In the genomic region with DNA sequence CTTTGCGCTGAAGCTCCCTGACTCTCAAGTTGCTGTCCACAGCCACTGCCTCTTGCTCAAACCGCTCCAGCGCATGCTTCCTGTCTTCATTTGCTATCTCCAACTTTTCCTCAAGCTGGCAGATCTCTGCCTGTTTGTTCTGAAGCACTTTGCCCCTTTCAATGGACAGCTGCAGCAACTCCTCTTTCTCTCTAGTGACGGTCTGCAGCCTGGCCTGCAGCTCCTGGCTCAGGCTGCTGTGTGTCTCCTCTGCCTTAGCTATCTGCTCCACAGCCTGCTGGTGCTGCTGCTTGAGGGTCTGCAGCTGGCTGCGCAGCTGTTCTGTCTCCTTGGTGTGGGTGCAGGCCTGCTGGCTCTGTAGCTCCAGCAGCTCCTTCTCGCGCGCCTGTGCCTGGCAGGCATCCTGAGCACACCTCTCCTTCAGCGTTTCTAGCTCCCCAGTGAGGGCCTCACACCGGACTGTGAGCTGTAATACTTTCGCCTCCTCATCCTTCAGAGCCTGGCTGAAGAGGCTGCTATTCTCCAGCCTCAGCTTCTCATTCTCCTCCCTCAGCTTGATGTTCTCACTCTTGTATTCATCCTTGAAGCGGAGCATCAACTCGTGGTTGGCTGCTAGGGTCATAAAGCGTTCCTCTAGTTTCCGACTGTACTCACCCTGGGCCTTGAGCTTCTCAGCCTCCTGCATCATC, we compare ENCODE assay signal across 6 cellular contexts. TPM values are rescaled to one million over a fixed set of nuclear protein-coding genes. Genes with fewer than 3 reads are reported as not detected.
DNase-seq lines count a peak whose midpoint lies in the region; ATAC-seq, FAIRE-seq and TF ChIP-seq lines count a peak whose summit lies in the region.

No MANE protein-coding gene starts in this region.

- no peak overlapping the region for H3K14ac ChIP-seq in H1 (ENCODE audit: insufficient read length)

- FAIRE-seq in H1 (lab: Jason Lieb, UNC) = no peak

- no peaks in the 10 kb centered on the region; a peak in 1 of 7 replicates for H3K27me3 ChIP-seq in H1 (replicated peaks in 1 of 4; ENCODE audit: control insufficient read depth in 3 of 4, extremely low read depth in 1 of 4, insufficient read depth in 3 of 4, low read length in 3 of 4)
- H3K27me3 ChIP-seq in rectal smooth muscle tissue (ENCODE audit: control insufficient read depth, insufficient read depth, low read length) = no peaks in the 10 kb centered on the region

- CTCF ChIA-PET in HEK293T (lab: Yijun Ruan, JAX) = no interaction called here
- CTCF ChIA-PET in H1 (lab: Charles Lee; ENCODE audit: partially characterized antibody) = interaction anchor here (0.7 to 4.5 kb wide), 6 partner anchors 9 to 141 kb away, joined by 3 to 33 read pairs (median 3); a partner anchor contains a TSS

- H3K36me3 ChIP-seq in H1 (ENCODE audit: control insufficient read depth in 2 of 4, insufficient read depth in 4 of 4, low read length in 3 of 4) (no peaks in the 10 kb centered on the region), rectal smooth muscle tissue (ENCODE audit: control insufficient read depth, insufficient read depth, low read length) (no peaks in the 10 kb centered on the region)

- H2BK5ac ChIP-seq in H1 (ENCODE audit: low read depth, low read length) = no peak overlapping the region

- no peak for ATAC-seq in HG02884 (IDR thresholded peaks at IDR 0.05; ENCODE audit: unreplicated experiment)

- H3K79me1 ChIP-seq in H1 (ENCODE audit: low read depth, low read length) = no peaks in the 10 kb centered on the region

- no peak overlapping the region for H3K56ac ChIP-seq in H1 (replicated peaks; ENCODE audit: insufficient read length, low read depth, low read length)

- H2BK15ac ChIP-seq in H1 (ENCODE audit: low read length) = no peak overlapping the region; the same call in 1 of the 2 replicates

- TF ChIP-seq CTCF in H1 (IDR thresholded peaks at IDR 0.05; ENCODE audit: control extremely low read depth in 1 of 3, insufficient read depth in 1 of 3, low read depth in 1 of 3, low read length in 3 of 3) = no peak

- H3K23me2 ChIP-seq in H1 (ENCODE audit: low read depth, low read length) = no peaks in the 10 kb centered on the region

- H3K4me3 ChIP-seq in H1 (ENCODE audit: extremely low read depth in 1 of 4, insufficient read depth in 2 of 4, low read depth in 3 of 4, low read length in 4 of 4) = no peak overlapping the region
- H3K4me3 ChIP-seq in rectal smooth muscle tissue (ENCODE audit: low read length) = peak overlapping the region; percentile 77

- H2AFZ ChIP-seq in H1 (ENCODE audit: low read length) = peak overlapping the region; percentile 72; the same call in 1 of the 2 replicates

- H3K27ac ChIP-seq in H1 (ENCODE audit: low read depth, low read length) (no peak overlapping the region), rectal smooth muscle tissue (ENCODE audit: low read depth, low read length) (peak overlapping the region; percentile 81)

- H3K4me2 ChIP-seq in H1 (ENCODE audit: insufficient read depth in 1 of 2, low read depth in 2 of 2, low read length in 2 of 2) = no peak overlapping the region

- H4K20me1 ChIP-seq in H1 (replicated peaks in 1 of 2; ENCODE audit: control insufficient read depth in 1 of 2, insufficient read depth in 2 of 2, low read length in 2 of 2) = no peaks in the 10 kb centered on the region

- H2BK120ac ChIP-seq in H1 (replicated peaks; ENCODE audit: low read depth, low read length) = no peak overlapping the region

- peaks cover 0 to 3% (median 1%) of the 10 kb centered on the region in 4 experiments; a peak in 3 of 7 replicates for H3K4me1 ChIP-seq in H1 (replicated peaks in 1 of 4; ENCODE audit: control insufficient read depth in 3 of 4, insufficient read depth in 4 of 4, low read length in 3 of 4)
- peaks cover 16% of the 10 kb centered on the region for H3K4me1 ChIP-seq in rectal smooth muscle tissue (ENCODE audit: control insufficient read depth, insufficient read depth, low read length)

- H4K91ac ChIP-seq in H1 (replicated peaks; ENCODE audit: insufficient read length, low read length) = no peak overlapping the region

- no peak overlapping the region for H2BK20ac ChIP-seq in H1 (ENCODE audit: low read length)

- no peak for TF ChIP-seq POLR2A in H1 (IDR thresholded peaks at IDR 0.05; ENCODE audit: control extremely low read depth in 1 of 2, low read depth in 2 of 2, low read length in 2 of 2)

- 86% methylated on average over 15 of the region's 15 CpGs; no CpG with 5 or more reads in 1 of the 2 experiments for WGBS in H1 (ENCODE audit: extremely low coverage in 1 of 2, insufficient coverage in 1 of 2, insufficient read length in 1 of 2, insufficient replicate concordance in 2 of 2, low coverage in 1 of 2, low lambda C conversion rate in 2 of 2, missing lambda C conversion rate in 1 of 2), 2 experiments

- H3K9ac ChIP-seq in H1 (replicated peaks in 1 of 4; ENCODE audit: extremely low read depth in 1 of 4, low read depth in 3 of 4, low read length in 3 of 4) (no peak overlapping the region), rectal smooth muscle tissue (ENCODE audit: low read length) (no peak overlapping the region)

- no peak overlapping the region for H3K23ac ChIP-seq in H1 (ENCODE audit: insufficient read length)

- DNase-seq in HEK293T (ENCODE audit: extremely low spot score) (peak; percentile 12), H1 (ENCODE audit: low read depth in 1 of 2, low spot score in 2 of 2) (no peak), GDM1 (lab: John Stamatoyannopoulos, UW) (no peak), hippocampal formation (lab: John Stamatoyannopoulos, UW) (no peak)

- H3K9me3 ChIP-seq in H1 (ENCODE audit: insufficient read depth in 2 of 2, low read depth in 1 of 2, low read length in 1 of 2) = no peaks in the 10 kb centered on the region

- POLR2A ChIA-PET in HEK293T (lab: Yijun Ruan, JAX) (interaction anchor here (1.7 kb wide), 1 partner anchor 37 kb away, joined by 5 read pairs; a partner anchor contains a TSS), H1 (lab: Charles Lee; ENCODE audit: partially characterized antibody) (interaction anchor here (0.7 to 0.8 kb wide), 2 partner anchors 20 to 37 kb away, joined by 3 to 5 read pairs; a partner anchor contains a TSS)

- TF ChIP-seq EP300 in H1 (IDR thresholded peaks at IDR 0.05; ENCODE audit: borderline replicate concordance in 1 of 2, low read depth in 2 of 2, low read length in 2 of 2) = no peak

- H2AK5ac ChIP-seq in H1 (ENCODE audit: low read depth, low read length) = no peak overlapping the region

- no peak overlapping the region for H2BK12ac ChIP-seq in H1 (ENCODE audit: low read depth, low read length)

- H3K79me2 ChIP-seq in H1 (ENCODE audit: control insufficient read depth in 1 of 2, insufficient read depth in 2 of 2, low read length in 2 of 2) = no peaks in the 10 kb centered on the region

- no peak overlapping the region for H3K4ac ChIP-seq in H1 (replicated peaks; ENCODE audit: insufficient read length, low read depth, low read length)

- no peak for TF ChIP-seq RAD21 in H1 (IDR thresholded peaks at IDR 0.05 in 1 of 2, conservative IDR thresholded peaks at IDR 0.05 in 1 of 2; ENCODE audit: low read depth in 2 of 2, low read length in 2 of 2)

- H4K5ac ChIP-seq in H1 (ENCODE audit: insufficient read length, low read depth, low read length) = no peak overlapping the region

- no peak overlapping the region for H3K18ac ChIP-seq in H1 (ENCODE audit: extremely low read depth, low read length)

- no peak overlapping the region for H4K8ac ChIP-seq in H1 (ENCODE audit: extremely low read depth, insufficient read depth, low read length)

RNA-seq across cellular contexts. Expression of a gene that starts 0.7 kb away (rescaled TPM):
- total RNA-seq in H1 (2021; fragmentation: NEBNext Ultra II Directional; extraction: Animal tissue kit (Norgen Biotek cat#: 25700)) = not detected in 2 replicates
- not detected in 2 replicates for polyA plus RNA-seq in H1 (2011; rRNA removed)
- not detected for polyA plus RNA-seq in H1 (2011; cell fraction: cytosol; rRNA removed)
- not detected for polyA plus RNA-seq in H1 (2011; cell fraction: nucleus; rRNA removed)
- polyA plus RNA-seq in H1 (2012, experiment 1 of 2) = not detected in 4 replicates
- not detected for polyA plus RNA-seq in H1 (2012, experiment 2 of 2)
- polyA plus RNA-seq in H1 (2013, experiment 1 of 2) = not detected
- 0.06 TPM for polyA plus RNA-seq in H1 (2013, experiment 2 of 2)
- not detected in 2 replicates for polyA minus RNA-seq in H1 (2011; rRNA and poly(A)+ RNA removed)
- polyA minus RNA-seq in H1 (2011; cell fraction: cytosol; rRNA and poly(A)+ RNA removed) = not detected
- not detected for polyA minus RNA-seq in H1 (2011; cell fraction: nucleus; rRNA and poly(A)+ RNA removed)

RNA-seq across cellular contexts. Expression of a gene that starts 20.3 kb away (rescaled TPM):
- total RNA-seq in H1 (2021; fragmentation: NEBNext Ultra II Directional; extraction: Animal tissue kit (Norgen Biotek cat#: 25700)) = 44.2 and 44.9 TPM in 2 replicates
- polyA plus RNA-seq in H1 (2011; rRNA removed) = 15.4 and 26.5 TPM in 2 replicates
- 39.2 TPM for polyA plus RNA-seq in H1 (2011; cell fraction: cytosol; rRNA removed)
- polyA plus RNA-seq in H1 (2011; cell fraction: nucleus; rRNA removed) = 66.3 TPM
- polyA plus RNA-seq in H1 (2012, experiment 1 of 2) = 30.5 to 34.8 TPM (median 32.2 TPM) in 4 replicates
- polyA plus RNA-seq in H1 (2012, experiment 2 of 2) = 8.5 TPM
- polyA plus RNA-seq in H1 (2013, experiment 1 of 2) = 36.2 TPM
- polyA plus RNA-seq in H1 (2013, experiment 2 of 2) = 30.6 TPM
- polyA minus RNA-seq in H1 (2011; rRNA and poly(A)+ RNA removed) = 27.5 and 30.2 TPM in 2 replicates
- 27.7 TPM for polyA minus RNA-seq in H1 (2011; cell fraction: cytosol; rRNA and poly(A)+ RNA removed)
- 64.7 TPM for polyA minus RNA-seq in H1 (2011; cell fraction: nucleus; rRNA and poly(A)+ RNA removed)

RNA-seq across cellular contexts. Expression of a gene that starts 37.5 kb away (rescaled TPM):
- 33.7 and 36.2 TPM in 2 replicates for total RNA-seq in H1 (2021; fragmentation: NEBNext Ultra II Directional; extraction: Animal tissue kit (Norgen Biotek cat#: 25700))
- 24.8 and 58.7 TPM in 2 replicates for polyA plus RNA-seq in H1 (2011; rRNA removed)
- polyA plus RNA-seq in H1 (2011; cell fraction: cytosol; rRNA removed) = 37.2 TPM
- 7.4 TPM for polyA plus RNA-seq in H1 (2011; cell fraction: nucleus; rRNA removed)
- 33.1 to 60.1 TPM (median 40.5 TPM) in 4 replicates for polyA plus RNA-seq in H1 (2012, experiment 1 of 2)
- polyA plus RNA-seq in H1 (2012, experiment 2 of 2) = 29.6 TPM
- 62.5 TPM for polyA plus RNA-seq in H1 (2013, experiment 1 of 2)
- polyA plus RNA-seq in H1 (2013, experiment 2 of 2) = 65.6 TPM
- polyA minus RNA-seq in H1 (2011; rRNA and poly(A)+ RNA removed) = 18.7 and 20.1 TPM in 2 replicates
- 7.6 TPM for polyA minus RNA-seq in H1 (2011; cell fraction: cytosol; rRNA and poly(A)+ RNA removed)
- polyA minus RNA-seq in H1 (2011; cell fraction: nucleus; rRNA and poly(A)+ RNA removed) = 14.6 TPM

RNA-seq across cellular contexts. Expression of a gene that starts 56.9 kb away (rescaled TPM):
- total RNA-seq in H1 (2021; fragmentation: NEBNext Ultra II Directional; extraction: Animal tissue kit (Norgen Biotek cat#: 25700)) = 82.8 and 85.6 TPM in 2 replicates
- polyA plus RNA-seq in H1 (2011; rRNA removed) = 58.5 and 101 TPM in 2 replicates
- polyA plus RNA-seq in H1 (2011; cell fraction: cytosol; rRNA removed) = 66.5 TPM
- polyA plus RNA-seq in H1 (2011; cell fraction: nucleus; rRNA removed) = 20.3 TPM
- 55.7 to 104 TPM (median 64.7 TPM) in 4 replicates for polyA plus RNA-seq in H1 (2012, experiment 1 of 2)
- polyA plus RNA-seq in H1 (2012, experiment 2 of 2) = 44.4 TPM
- polyA plus RNA-seq in H1 (2013, experiment 1 of 2) = 76.0 TPM
- 70.2 TPM for polyA plus RNA-seq in H1 (2013, experiment 2 of 2)
- polyA minus RNA-seq in H1 (2011; rRNA and poly(A)+ RNA removed) = 26.3 and 30.6 TPM in 2 replicates
- 14.1 TPM for polyA minus RNA-seq in H1 (2011; cell fraction: cytosol; rRNA and poly(A)+ RNA removed)
- 37.1 TPM for polyA minus RNA-seq in H1 (2011; cell fraction: nucleus; rRNA and poly(A)+ RNA removed)

RNA-seq across cellular contexts. Expression of a gene that starts 58.1 kb away (rescaled TPM):
- total RNA-seq in H1 (2021; fragmentation: NEBNext Ultra II Directional; extraction: Animal tissue kit (Norgen Biotek cat#: 25700)) = 14.3 and 17.0 TPM in 2 replicates
- polyA plus RNA-seq in H1 (2011; rRNA removed) = 1.7 and 2.2 TPM in 2 replicates
- 2.6 TPM for polyA plus RNA-seq in H1 (2011; cell fraction: cytosol; rRNA removed)
- 4.4 TPM for polyA plus RNA-seq in H1 (2011; cell fraction: nucleus; rRNA removed)
- 3.1 to 7.0 TPM (median 4.1 TPM) in 4 replicates for polyA plus RNA-seq in H1 (2012, experiment 1 of 2)
- polyA plus RNA-seq in H1 (2012, experiment 2 of 2) = 1.2 TPM
- 5.3 TPM for polyA plus RNA-seq in H1 (2013, experiment 1 of 2)
- polyA plus RNA-seq in H1 (2013, experiment 2 of 2) = 4.6 TPM
- polyA minus RNA-seq in H1 (2011; rRNA and poly(A)+ RNA removed) = 20.6 and 22.5 TPM in 2 replicates
- 5.7 TPM for polyA minus RNA-seq in H1 (2011; cell fraction: cytosol; rRNA and poly(A)+ RNA removed)
- polyA minus RNA-seq in H1 (2011; cell fraction: nucleus; rRNA and poly(A)+ RNA removed) = 70.0 TPM
